Comparison of ENCODE assay signal across 27 cellular contexts in genomic region chr1:29903767-29904166, GRCh38.
"Had no signal": no experiment of that assay in that cellular context is flagged by ENCODE, and none has a peak within 500 bp of the region (broad histone marks: within the 10 kb centered on the region; RNA-seq: fewer than 3 reads in every experiment).

No MANE protein-coding gene starts in this region.

- DNase-seq: hypothalamus; immature natural killer cell; kidney; left ventricle myocardium inferior; mesendoderm; naive B cell; natural killer cell; nephron progenitor cell; occipital lobe; psoas muscle; right lobe of liver; stimulated activated CD4-positive, alpha-beta T cell treated with anti-CD3 and anti-CD28 coated beads, Interleukin-1b, Interleukin-23, amount 100 ng/mL, for 48 hours; stimulated activated CD4-positive, alpha-beta T cell treated with anti-CD3 and anti-CD28 coated beads, Interleukin-2, amount 100 ng/mL, for 48 hours; stimulated activated CD4-positive, alpha-beta T cell treated with anti-CD3 and anti-CD28 coated beads, Interleukin-4, amount 100 ng/mL, for 4 hours; stimulated activated CD8-positive, alpha-beta memory T cell treated with anti-CD3 and anti-CD28 coated beads, Interleukin-4, amount 100 ng/mL, for 48 hours; stimulated activated naive CD4-positive, alpha-beta T cell treated with Interleukin-2 at 50 U/mL for 16 hours; stimulated activated naive CD8-positive, alpha-beta T cell treated with anti-CD3 and anti-CD28 coated beads, Interleukin-15, amount 100 ng/mL, for 72 hours; substantia nigra had no signal

- H3K27me3 ChIP-seq: neural progenitor cell, right atrium auricular region, right lobe of liver, vagina had no signal

- H3K4me2 ChIP-seq: neural progenitor cell, smooth muscle cell had no signal

- H2AFZ ChIP-seq: neural progenitor cell, parathyroid adenoma had no signal

- H3K36me3 ChIP-seq: left ventricle myocardium inferior, neural progenitor cell, neutrophil, right atrium auricular region, right lobe of liver, tibial nerve, vagina had no signal

- H3K4me3 ChIP-seq: left ventricle myocardium inferior, lung, neural progenitor cell, psoas muscle, right atrium auricular region, right lobe of liver, smooth muscle cell, tibial nerve, vagina had no signal

- H3K27ac ChIP-seq: left ventricle myocardium inferior, neural progenitor cell, neutrophil, parathyroid adenoma, psoas muscle, right atrium auricular region, right lobe of liver, tibial nerve, vagina had no signal

- H3K9me3 ChIP-seq: left ventricle myocardium inferior, neutrophil, psoas muscle, right atrium auricular region, right lobe of liver, tibial nerve, vagina had no signal

- ATAC-seq: natural killer cell; psoas muscle; stimulated activated memory B cell treated with anti-CD40 and anti-IgM and Interleukin-4, amounts not matched to agents 10 μg/mL and 1 μg/mL and 100 μg/mL, for 72 hours; stimulated activated naive CD8-positive, alpha-beta T cell treated with anti-CD3 and anti-CD28 coated beads, Interleukin-15, amount 100 ng/mL, for 72 hours had no signal

- H3K9ac ChIP-seq: neural progenitor cell, parathyroid adenoma had no signal

- H3K4me1 ChIP-seq: parathyroid adenoma, right lobe of liver, tibial nerve, vagina had no signal
